15 cellular contexts compared by ENCODE assay signal in the genomic region with DNA sequence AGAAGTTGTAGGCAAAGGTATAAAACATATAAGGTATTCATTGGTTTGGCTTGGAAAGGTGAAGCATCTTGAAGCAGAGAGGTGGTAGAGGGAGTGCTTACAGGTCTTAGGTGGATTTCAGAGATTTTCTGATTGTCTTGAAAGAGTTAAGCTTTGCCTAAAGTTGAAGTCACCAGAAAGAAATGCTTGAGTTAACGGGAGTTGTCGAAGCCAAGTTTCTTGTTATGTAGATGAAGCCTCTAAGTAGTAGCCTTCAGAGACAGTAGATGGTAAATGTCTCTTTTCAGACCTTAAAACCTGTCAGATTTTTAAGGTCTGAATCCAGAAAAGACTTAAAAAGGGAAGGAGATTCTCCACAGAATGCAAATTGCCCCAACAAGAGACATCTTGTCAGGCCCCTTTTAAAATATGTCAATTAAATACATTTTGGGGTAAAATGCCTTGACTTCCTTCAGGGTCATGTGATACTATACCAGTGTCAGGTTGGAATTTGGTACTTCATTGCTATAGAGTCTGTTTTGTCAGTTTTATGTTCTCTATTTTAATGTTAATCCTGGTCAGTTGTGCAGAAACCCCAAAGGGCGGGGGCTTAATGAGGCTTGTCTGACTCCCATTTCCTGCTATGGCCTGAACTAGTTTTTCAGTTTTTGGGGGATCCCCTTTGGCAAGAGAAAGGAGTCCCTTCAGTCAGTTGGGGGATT.
A peak's percentile ranks its signal among the peaks of the same experiment; 100 is the strongest.
DNase-seq lines count a peak whose midpoint lies in the region; ATAC-seq and TF ChIP-seq lines count a peak whose summit lies in the region.
"Had no signal": no experiment of that assay in that cellular context is flagged by ENCODE, and none has a peak within 500 bp of the region (broad histone marks: within the 10 kb centered on the region; RNA-seq: fewer than 3 reads in every experiment).

No MANE protein-coding gene starts in this region.

- H3K27ac ChIP-seq in HUES6 (ENCODE audit: low read depth, low read length) (peak overlapping the region; percentile 90), uterus (peak overlapping the region; percentile 38 to 43)
- H3K27ac ChIP-seq: C4-2B, PC-9, SJSA1 had no signal

- H3K9me3 ChIP-seq in HUES6 (ENCODE audit: control insufficient read depth, insufficient read depth, low read depth, low read length) (no peaks in the 10 kb centered on the region), uterus (no peaks in the 10 kb centered on the region)
- H3K9me3 ChIP-seq: MG63, SJSA1 had no signal

- DNase-seq in fibroblast of peridontal ligament (ENCODE audit: extremely low read depth) (peak; percentile 30), iPS-NIHi7 (ENCODE audit: extremely low spot score) (peak; percentile 21), uterus (no peak), COLO829 (ENCODE audit: low spot score) (no peak), NCI-H2081 treated with DMSO at 0.1 percent for 48 hours (lab: John Stamatoyannopoulos, UW) (no peak)
- DNase-seq: COR-L47, MG63, NCI-H1092 treated with DMSO at 0.1 percent for 48 hours, NCI-H510A treated with DMSO at 0.1 percent for 48 hours, NCI-H82, PC-9 had no signal

- no peaks in the 10 kb centered on the region for H3K27me3 ChIP-seq in HUES6 (ENCODE audit: control insufficient read depth, insufficient read depth, low read length)
- H3K27me3 ChIP-seq in uterus = no peaks in the 10 kb centered on the region
- H3K27me3 ChIP-seq: MG63, SJSA1 had no signal

- no peak overlapping the region for H3K4me3 ChIP-seq in HUES6 (ENCODE audit: low read depth, low read length)
- H3K4me3 ChIP-seq in uterus = no peak overlapping the region
- H3K4me3 ChIP-seq: MG63, PC-9, SJSA1 had no signal

- peak overlapping the region; percentile 19 for H3K9ac ChIP-seq in HUES6 (ENCODE audit: low read length)

- no peak for TF ChIP-seq CTCF in uterus (IDR thresholded peaks at IDR 0.05)

- no peak for ATAC-seq in GM19035 (IDR thresholded peaks at IDR 0.05; ENCODE audit: unreplicated experiment)

- TF ChIP-seq POLR2A in uterus (IDR thresholded peaks at IDR 0.05) = no peak

- no peaks in the 10 kb centered on the region for H3K36me3 ChIP-seq in HUES6 (ENCODE audit: control insufficient read depth, insufficient read depth, low read length)
- H3K36me3 ChIP-seq in uterus = no peaks in the 10 kb centered on the region
- H3K36me3 ChIP-seq: MG63, SJSA1 had no signal

- H3K4me1 ChIP-seq in HUES6 (ENCODE audit: control insufficient read depth, insufficient read depth, low read length) = peaks cover 22% of the 10 kb centered on the region
- peaks cover 0 to 8% of the 10 kb centered on the region in 2 donors for H3K4me1 ChIP-seq in uterus
- H3K4me1 ChIP-seq: SJSA1 had no signal

- intact Hi-C loops in uterus (cut with DNase I; ENCODE audit: low total_unique reads) = no loop called here

Comparison
In these comparisons a context has a peak if more than half of its experiments do, and no peak if none do; other contexts are left out.
1. DNase-seq: peak in fibroblast of peridontal ligament (single experiment) and iPS-NIHi7 (single experiment); none in uterus (0 of 2), COLO829 (single experiment) and NCI-H2081 treated with DMSO at 0.1 percent for 48 hours (single experiment).